25 cellular contexts compared by ENCODE assay signal in genomic region chr1:46486432-46487015, GRCh38. TPM values are rescaled to one million over a fixed set of nuclear protein-coding genes. Genes with fewer than 3 reads are reported as not detected.
"Had no signal": no experiment of that assay in that cellular context is flagged by ENCODE, and none has a peak within 500 bp of the region (broad histone marks: within the 10 kb centered on the region; RNA-seq: fewer than 3 reads in every experiment).

No MANE protein-coding gene starts in this region.

- H3K9me3 ChIP-seq: adrenal gland had no signal

- H3K4me3 ChIP-seq: adrenal gland, cardiac muscle cell, SK-N-MC had no signal

- H3K4me3 Mint-ChIP-seq: activated CD8-positive, alpha-beta T cell treated with anti-CD3 and anti-CD28 coated beads for 36 hours; activated naive CD8-positive, alpha-beta T cell treated with anti-CD3 and anti-CD28 coated beads, Interleukin-2, amount 10 ng/mL, durations not matched to agents 7 days and 5 days; T-cell had no signal

- H3K27ac Mint-ChIP-seq: activated CD8-positive, alpha-beta T cell treated with anti-CD3 and anti-CD28 coated beads for 36 hours; activated naive CD8-positive, alpha-beta T cell treated with anti-CD3 and anti-CD28 coated beads, Interleukin-2, amount 10 ng/mL, durations not matched to agents 7 days and 5 days; T-cell had no signal

- H3K9me3 Mint-ChIP-seq: activated CD8-positive, alpha-beta T cell treated with anti-CD3 and anti-CD28 coated beads for 36 hours; activated naive CD8-positive, alpha-beta T cell treated with anti-CD3 and anti-CD28 coated beads, Interleukin-2, amount 10 ng/mL, durations not matched to agents 7 days and 5 days; T-cell had no signal

- ATAC-seq: activated CD8-positive, alpha-beta T cell treated with anti-CD3 and anti-CD28 coated beads for 36 hours; T-cell had no signal

- H3K36me3 ChIP-seq: adrenal gland, brain microvascular endothelial cell, cardiac muscle cell had no signal

- DNase-seq: activated CD4-positive, CD25-positive, alpha-beta regulatory T cell; activated CD8-positive, alpha-beta memory T cell treated with anti-CD3 and anti-CD28 coated beads, Interleukin-2, amount 50 U/mL, for 4 hours; activated CD8-positive, alpha-beta T cell treated with anti-CD3 and anti-CD28 coated beads for 36 hours; activated naive CD4-positive, alpha-beta T cell treated with anti-CD3 and anti-CD28 coated beads, Interleukin-2, amount 50 U/mL, for 16 hours; adrenal gland; brain microvascular endothelial cell; KG1; NCI-H1092; NCI-H1417 treated with DMSO at 0.1 percent for 48 hours; NCI-H1694; NCI-H2029 treated with DMSO at 0.1 percent for 48 hours; NCI-H345; NCI-H510A; NCI-H526 treated with DMSO at 0.1 percent for 48 hours; NCI-H82; T-cell; T-helper 2 cell; T1000 had no signal

- H3K27ac ChIP-seq: adrenal gland, brain microvascular endothelial cell, cardiac muscle cell, SK-N-MC had no signal

- H3K36me3 Mint-ChIP-seq: T-cell had no signal

RNA-seq across cellular contexts. Expression of gene DMBX1, which starts 3.1 kb away (rescaled TPM):
- total RNA-seq: cardiac muscle cell, LHCN-M2, M059J, OCI-LY7, RPMI7951, T-cell had no signal
- polyA plus RNA-seq: cardiac muscle cell had no signal
